ENCODE assay signal across 16 cellular contexts in the genomic region with DNA sequence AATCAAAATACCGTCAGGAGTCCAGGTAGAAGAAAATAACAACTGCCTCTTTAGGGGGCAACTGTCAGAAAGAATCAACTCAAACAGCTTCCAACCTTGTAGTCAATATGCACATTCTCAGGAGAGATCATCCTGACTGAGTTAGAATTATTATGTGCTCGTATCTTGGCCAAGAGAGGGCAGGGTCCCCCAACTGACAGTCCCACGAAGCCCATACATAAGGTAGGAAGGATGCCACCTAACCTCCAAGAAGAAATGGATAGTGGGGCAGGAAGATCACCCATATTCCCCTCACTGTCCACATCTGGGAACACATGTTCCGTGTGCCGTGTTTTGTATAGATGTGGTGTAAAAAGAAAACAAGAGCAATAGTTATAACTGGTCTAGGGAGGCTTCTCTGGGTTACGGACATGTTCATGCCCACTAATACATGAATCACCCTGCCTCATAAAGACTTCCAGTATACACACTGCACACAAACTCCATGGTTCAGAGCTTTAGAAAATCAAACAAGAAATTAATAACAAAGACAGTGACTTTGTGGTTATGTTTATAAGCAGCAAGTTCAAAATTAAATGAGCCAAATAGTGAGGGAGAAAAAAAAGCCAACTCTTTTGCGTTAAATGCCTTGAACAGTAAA.
"Had no signal": no experiment of that assay in that cellular context is flagged by ENCODE, and none has a peak within 500 bp of the region (broad histone marks: within the 10 kb centered on the region; RNA-seq: fewer than 3 reads in every experiment).

No MANE protein-coding gene starts in this region.

- H3K4me2 ChIP-seq: neural progenitor cell had no signal

- H3K4me3 ChIP-seq: esophagus muscularis mucosa, neural progenitor cell, ovary had no signal

- ATAC-seq: activated CD4-positive, CD25-positive, alpha-beta regulatory T cell treated with anti-CD3 and anti-CD28 coated beads, Interleukin-2, amount 50 U/mL, for 24 hours; right cardiac atrium had no signal

- DNase-seq: activated naive CD4-positive, alpha-beta T cell treated with anti-CD3 and anti-CD28 coated beads, Interleukin-2, amount 10 ng/mL, durations not matched to agents 7 days and 5 days; cerebellar nuclear complex; dermis blood vessel endothelial cell; kidney; ovary; right cardiac atrium; stimulated activated CD4-positive, alpha-beta T cell treated with anti-CD3 and anti-CD28 coated beads, Interleukin-2, amount 100 ng/mL, for 24 hours; stimulated activated naive CD4-positive, alpha-beta T cell; substantia nigra; SW 1271 had no signal

- H3K27ac ChIP-seq: esophagus muscularis mucosa, neural progenitor cell, ovary had no signal

- H3K36me3 Mint-ChIP-seq: activated naive CD4-positive, alpha-beta T cell treated with anti-CD3 and anti-CD28 coated beads, Interleukin-2, amount 10 ng/mL, durations not matched to agents 7 days and 5 days; neural progenitor cell; type B pancreatic cell had no signal

- H3K4me3 Mint-ChIP-seq: activated naive CD4-positive, alpha-beta T cell treated with anti-CD3 and anti-CD28 coated beads, Interleukin-2, amount 10 ng/mL, durations not matched to agents 7 days and 5 days; neural progenitor cell; T-helper 2 cell treated with Interferon-gamma antibody and Interleukin-4, amounts not matched to agents 5 μg/mL and 100 μg/mL, for 36 hours; type B pancreatic cell had no signal

- H2AFZ ChIP-seq: neural progenitor cell had no signal

- H3K27me3 ChIP-seq: esophagus muscularis mucosa, neural progenitor cell, ovary had no signal

- H3K4me1 ChIP-seq: neural progenitor cell had no signal

- H3K4me1 Mint-ChIP-seq: activated naive CD4-positive, alpha-beta T cell treated with anti-CD3 and anti-CD28 coated beads, Interleukin-2, amount 10 ng/mL, durations not matched to agents 7 days and 5 days had no signal

- H3K36me3 ChIP-seq: esophagus muscularis mucosa, neural progenitor cell, ovary had no signal

- H3K9me3 ChIP-seq: esophagus muscularis mucosa, ovary had no signal

- H3K9ac ChIP-seq: neural progenitor cell had no signal

- H3K9me3 Mint-ChIP-seq: activated T-helper 2 cell treated with anti-CD3 and anti-CD28 coated beads, Interferon-gamma antibody, Interleukin-2, Interleukin-4, amounts not matched to agents 10 μg/mL and 5 μg/mL and 100 μg/mL, durations not matched to agents 14 hours and 24 hours and 36 hours had no signal

- H3K27ac Mint-ChIP-seq: activated naive CD4-positive, alpha-beta T cell treated with anti-CD3 and anti-CD28 coated beads, Interleukin-2, amount 10 ng/mL, durations not matched to agents 7 days and 5 days; activated T-helper 2 cell treated with anti-CD3 and anti-CD28 coated beads, Interferon-gamma antibody, Interleukin-2, Interleukin-4, amounts not matched to agents 10 μg/mL and 5 μg/mL and 100 μg/mL, durations not matched to agents 14 hours and 24 hours and 36 hours; T-helper 2 cell treated with Interferon-gamma antibody and Interleukin-4, amounts not matched to agents 5 μg/mL and 100 μg/mL, for 36 hours; type B pancreatic cell had no signal

- H3K27me3 Mint-ChIP-seq: activated naive CD4-positive, alpha-beta T cell treated with anti-CD3 and anti-CD28 coated beads, Interleukin-2, amount 10 ng/mL, durations not matched to agents 7 days and 5 days had no signal
